8 cellular contexts compared by ENCODE assay signal in genomic region chr7:92698237-92698841, GRCh38.
DNase-seq lines count a peak whose midpoint lies in the region; ATAC-seq, FAIRE-seq and TF ChIP-seq lines count a peak whose summit lies in the region.

No MANE protein-coding gene starts in this region.

- intact Hi-C loops in dorsolateral prefrontal cortex (cut with DNase I), result loop anchor here in 1 of 2 donors (5.0 to 10.0 kb wide), 3 partner anchors 69 to 286 kb away; no protein-coding TSS in a partner anchor

- TF ChIP-seq CTCF in dorsolateral prefrontal cortex (IDR thresholded peaks at IDR 0.05 in 54 of 56, conservative IDR thresholded peaks at IDR 0.05 in 2 of 56; ENCODE audit: low read depth in 1 of 56, partially characterized antibody in 56 of 56) (peak in 23 of 56 donors; percentile 10 to 49 (median 27)), D721Med (IDR thresholded peaks at IDR 0.05; ENCODE audit: insufficient read depth, missing control alignments) (no peak)

- no peak for ATAC-seq in GM21515 (IDR thresholded peaks at IDR 0.05; ENCODE audit: unreplicated experiment)
- no peak for ATAC-seq in GM21576 (IDR thresholded peaks at IDR 0.05; ENCODE audit: unreplicated experiment)

- 81 to 87% methylated on average over 6 to 7 of the region's 12 CpGs for WGBS in mesodermal cell (ENCODE audit: insufficient coverage in 2 of 2), 2 experiments
- 10% methylated on average over 12 of the region's 12 CpGs for WGBS in urinary bladder

- H3K4me3 ChIP-seq in dorsolateral prefrontal cortex (peak overlapping the region in 37 of 59 donors; percentile 3 to 52 (median 19)), mesodermal cell (ENCODE audit: extremely low read depth, insufficient read depth, low read length, poor library complexity, severe bottlenecking) (no peak overlapping the region), urinary bladder (ENCODE audit: low read depth, low read length) (peak overlapping the region; percentile 16)

- no peaks in the 10 kb centered on the region for H3K9me3 ChIP-seq in mesodermal cell (ENCODE audit: control insufficient read depth, low read length)

- H3K27ac ChIP-seq in dorsolateral prefrontal cortex (peak overlapping the region; percentile 15 to 94 (median 87)), mesodermal cell (ENCODE audit: low read depth, low read length, severe bottlenecking) (peak overlapping the region; percentile 99), urinary bladder (ENCODE audit: low read depth) (no peak overlapping the region)

- DNase-seq in NCI-H2081 (lab: John Stamatoyannopoulos, UW) (peak; percentile 10 to 42), NCI-H2081 treated with DMSO at 0.1 percent for 48 hours (lab: John Stamatoyannopoulos, UW) (no peak), dorsolateral prefrontal cortex (peak in 9 of 10 donors; percentile 14 to 78 (median 55)), D721Med (ENCODE audit: insufficient read length, low spot score) (no peak)

- no peak for FAIRE-seq in D721Med (lab: Jason Lieb, UNC)

- H3K27me3 ChIP-seq in dorsolateral prefrontal cortex, result no peaks in the 10 kb centered on the region

- H3K4me1 ChIP-seq in mesodermal cell (ENCODE audit: control insufficient read depth, insufficient read depth, low read length, poor library complexity, severe bottlenecking) (peaks cover 42% of the 10 kb centered on the region), urinary bladder (ENCODE audit: insufficient read depth) (peaks cover 1% of the 10 kb centered on the region)

- H3K36me3 ChIP-seq in mesodermal cell (ENCODE audit: control insufficient read depth, insufficient read depth, low read length) (peaks cover 16% of the 10 kb centered on the region), urinary bladder (ENCODE audit: insufficient read depth) (no peaks in the 10 kb centered on the region)

Comparison
In these comparisons a context has a peak if more than half of its experiments do, and no peak if none do; other contexts are left out.
1. DNase-seq: peak in NCI-H2081 (2 of 2) and dorsolateral prefrontal cortex (9 of 10); none in NCI-H2081 treated with DMSO at 0.1 percent for 48 hours (single experiment) and D721Med (single experiment).